In genomic region chr12:11657511-11657910, GRCh38 we compare ENCODE assay signal across 19 cellular contexts. TPM values are rescaled to one million over a fixed set of nuclear protein-coding genes. Genes with fewer than 3 reads are reported as not detected.
DNase-seq lines count a peak whose midpoint lies in the region; ATAC-seq, FAIRE-seq and TF ChIP-seq lines count a peak whose summit lies in the region.
"Had no signal": no experiment of that assay in that cellular context is flagged by ENCODE, and none has a peak within 500 bp of the region (broad histone marks: within the 10 kb centered on the region; RNA-seq: fewer than 3 reads in every experiment).

No MANE protein-coding gene starts in this region.

- H2BK15ac ChIP-seq in mesenchymal stem cell (ENCODE audit: low read depth, poor library complexity, severe bottlenecking): no peak overlapping the region

- H3K27me3 ChIP-seq in BLaER1 treated with 17β-estradiol and CSF1 and Interleukin-3, amounts not matched to agents 10 nM and 100 nM: no peaks in the 10 kb centered on the region
- H3K27me3 ChIP-seq in GM23338 (ENCODE audit: insufficient read depth) (no peaks in the 10 kb centered on the region), astrocyte (ENCODE audit: insufficient read depth, low read length) (no peaks in the 10 kb centered on the region), mesenchymal stem cell (ENCODE audit: control insufficient read depth in 1 of 2, insufficient read depth in 1 of 2, low read length in 2 of 2) (no peaks in the 10 kb centered on the region)
- H3K27me3 ChIP-seq: spleen, vagina had no signal

- DNase-seq in GM23338 (ENCODE audit: low spot score) (no peak), astrocyte (ENCODE audit: low read depth) (no peak), mesenchymal stem cell (no peak), NCI-H446 treated with DMSO at 0.1 percent for 48 hours (lab: John Stamatoyannopoulos, UW) (no peak), RPMI8226 (no peak)
- DNase-seq: activated T-cell treated with anti-CD3 and anti-CD28 coated beads, Interleukin-2, amount 50 U/mL, for 4 hours; amygdala; DMS53; H9; NCI-H1694; NCI-H82; spleen had no signal

- H3K4ac ChIP-seq in mesenchymal stem cell (ENCODE audit: low read depth in 1 of 2, low read length in 2 of 2): peak overlapping the region in 1 of 2 experiments; percentile 7

- no peak for FAIRE-seq in astrocyte (lab: Jason Lieb, UNC)
- FAIRE-seq: colon, islet of Langerhans had no signal

- H3K4me1 Mint-ChIP-seq in GM23338 (peaks cover 59% of the 10 kb centered on the region), astrocyte (ENCODE audit: low read depth, unreplicated experiment) (peaks cover 72% of the 10 kb centered on the region)

- H2BK12ac ChIP-seq in mesenchymal stem cell (ENCODE audit: low read length in 2 of 2): peak overlapping the region in 1 of 2 experiments; percentile 38

- 77% methylated on average over 6 of the region's 6 CpGs for WGBS in mesenchymal stem cell

- H3K27ac ChIP-seq in BLaER1 treated with 17β-estradiol and CSF1 and Interleukin-3, amounts not matched to agents 10 nM and 100 nM: peak overlapping the region in 4 of 11 experiments; percentile 4 to 27 (median 15); a peak in 4 of 22 replicates
- H3K27ac ChIP-seq in GM23338 (ENCODE audit: low read depth) (no peak overlapping the region), astrocyte (ENCODE audit: low read depth, low read length) (peak overlapping the region; percentile 53), mesenchymal stem cell (ENCODE audit: low read length, poor library complexity, severe bottlenecking) (peak overlapping the region; percentile 41)
- H3K27ac ChIP-seq: vagina had no signal

- H4K20me1 ChIP-seq in BLaER1 treated with 17β-estradiol and CSF1 and Interleukin-3, amounts not matched to agents 10 nM and 100 nM: peaks cover 27 to 99% (median 84%) of the 10 kb centered on the region in 11 experiments; a peak in 21 of 22 replicates
- H4K20me1 ChIP-seq in GM23338 (replicated peaks; ENCODE audit: insufficient read depth): 0 out of 2 replicates have a peak, but pooled peaks cover 3% of the 10 kb centered on the region
- peaks cover 65% of the 10 kb centered on the region for H4K20me1 ChIP-seq in astrocyte (ENCODE audit: insufficient read depth, low read length)

- TF ChIP-seq CTCF in GM23338 (conservative IDR thresholded peaks at IDR 0.05; ENCODE audit: low read depth in 2 of 2): no peak
- no peak for TF ChIP-seq CTCF in astrocyte (IDR thresholded peaks at IDR 0.05; ENCODE audit: insufficient read depth, low read depth, low read length)

- no peak overlapping the region for H2AFZ ChIP-seq in GM23338
- no peak overlapping the region for H2AFZ ChIP-seq in astrocyte (ENCODE audit: low read depth, low read length)
- H2AFZ ChIP-seq in mesenchymal stem cell (ENCODE audit: low read depth, low read length): no peak overlapping the region

- no peak overlapping the region for H3K9ac ChIP-seq in BLaER1 treated with 17β-estradiol and CSF1 and Interleukin-3, amounts not matched to agents 10 nM and 100 nM
- H3K9ac ChIP-seq in astrocyte (ENCODE audit: low read length) (no peak overlapping the region), mesenchymal stem cell (ENCODE audit: low read length) (no peak overlapping the region)

- peaks cover 5% of the 10 kb centered on the region for H3K79me1 ChIP-seq in mesenchymal stem cell (replicated peaks; ENCODE audit: low read length, poor library complexity, severe bottlenecking)

- H3K23ac ChIP-seq in mesenchymal stem cell (ENCODE audit: low read length in 2 of 2): no peak overlapping the region

- H3K4me3 Mint-ChIP-seq in GM23338 (no peak overlapping the region), astrocyte (ENCODE audit: unreplicated experiment) (no peak overlapping the region)
- H3K4me3 Mint-ChIP-seq: activated T-cell treated with anti-CD3 and anti-CD28 coated beads, Interleukin-2, amount 50 U/mL, for 4 hours; H9; stimulated activated naive CD8-positive, alpha-beta T cell treated with anti-CD3 and anti-CD28 coated beads, Interleukin-15, Interleukin-2, amounts not matched to agents 100 ng/mL and 50 ng/mL, for 24 hours had no signal

- no peaks in the 10 kb centered on the region; the same call in 1 of the 2 replicates for H3F3A ChIP-seq in GM23338 (replicated peaks; ENCODE audit: low read depth)

- H3K79me2 ChIP-seq in GM23338 (replicated peaks; ENCODE audit: insufficient read depth) (peaks cover 85% of the 10 kb centered on the region), astrocyte (ENCODE audit: insufficient read depth, low read length) (peaks cover 93% of the 10 kb centered on the region)

- no peak overlapping the region for H3K14ac ChIP-seq in mesenchymal stem cell (ENCODE audit: low read length in 2 of 2)

- H3K36me3 Mint-ChIP-seq in GM23338 (ENCODE audit: low read depth) (peaks cover 5% of the 10 kb centered on the region; the same call in 1 of the 3 replicates), astrocyte (ENCODE audit: low read depth, unreplicated experiment) (peaks cover 13% of the 10 kb centered on the region)

- H3K4me1 ChIP-seq in BLaER1 treated with 17β-estradiol and CSF1 and Interleukin-3, amounts not matched to agents 10 nM and 100 nM: peaks cover 70 to 98% (median 74%) of the 10 kb centered on the region in 10 experiments
- peaks cover 38% of the 10 kb centered on the region for H3K4me1 ChIP-seq in GM23338 (ENCODE audit: insufficient read depth)
- peaks cover 52% of the 10 kb centered on the region for H3K4me1 ChIP-seq in astrocyte (ENCODE audit: insufficient read depth, low read length)
- peaks cover 23% of the 10 kb centered on the region for H3K4me1 ChIP-seq in mesenchymal stem cell (ENCODE audit: control insufficient read depth, insufficient read depth, low read depth, low read length)

- H2AK5ac ChIP-seq in mesenchymal stem cell (ENCODE audit: low read length, severe bottlenecking): peak overlapping the region; percentile 94

- no peaks in the 10 kb centered on the region for H3K9me2 ChIP-seq in GM23338 (ENCODE audit: insufficient read depth)

- H3K9me3 ChIP-seq in BLaER1 treated with 17β-estradiol and CSF1 and Interleukin-3, amounts not matched to agents 10 nM and 100 nM (replicated peaks in 1 of 11): no peaks in the 10 kb centered on the region
- no peaks in the 10 kb centered on the region for H3K9me3 ChIP-seq in astrocyte (ENCODE audit: insufficient read depth, low read depth, low read length)
- H3K9me3 ChIP-seq in mesenchymal stem cell (ENCODE audit: control insufficient read depth, low read length): no peaks in the 10 kb centered on the region
- H3K9me3 ChIP-seq: spleen, vagina had no signal

- peak overlapping the region; percentile 53 to 97 (median 92) for H3K4me2 ChIP-seq in BLaER1 treated with 17β-estradiol and CSF1 and Interleukin-3, amounts not matched to agents 10 nM and 100 nM
- H3K4me2 ChIP-seq in GM23338 (peak overlapping the region; percentile 2; the same call in 1 of the 2 replicates), astrocyte (ENCODE audit: low read length) (peak overlapping the region; percentile 3), mesenchymal stem cell (ENCODE audit: low read length, poor library complexity, severe bottlenecking) (no peak overlapping the region)

- H3K18ac ChIP-seq in mesenchymal stem cell (ENCODE audit: low read depth in 1 of 2, low read length in 2 of 2): no peak overlapping the region

- ATAC-seq in GM23338 (no peak), HG02798 (IDR thresholded peaks at IDR 0.05; ENCODE audit: poor library complexity, unreplicated experiment) (no peak), HG03139 (IDR thresholded peaks at IDR 0.05; ENCODE audit: unreplicated experiment) (no peak)
- ATAC-seq: activated T-cell treated with anti-CD3 and anti-CD28 coated beads, Interleukin-2, amount 50 U/mL, for 4 hours had no signal

- H3K4me3 ChIP-seq in BLaER1 treated with 17β-estradiol and CSF1 and Interleukin-3, amounts not matched to agents 10 nM and 100 nM: no peak overlapping the region
- H3K4me3 ChIP-seq in GM23338 (no peak overlapping the region), astrocyte (ENCODE audit: insufficient read depth, low read depth, low read length) (no peak overlapping the region), mesenchymal stem cell (ENCODE audit: insufficient read depth in 1 of 2, low read depth in 1 of 2, low read length in 2 of 2) (no peak overlapping the region)
- H3K4me3 ChIP-seq: spleen, vagina had no signal

- no peak overlapping the region for H2BK120ac ChIP-seq in mesenchymal stem cell (ENCODE audit: low read depth, low read length)

- H3K9me3 Mint-ChIP-seq in GM23338 (no peaks in the 10 kb centered on the region), astrocyte (ENCODE audit: unreplicated experiment) (no peaks in the 10 kb centered on the region)
- H3K9me3 Mint-ChIP-seq: activated T-cell treated with anti-CD3 and anti-CD28 coated beads, Interleukin-2, amount 50 U/mL, for 4 hours; H9; stimulated activated naive CD8-positive, alpha-beta T cell treated with anti-CD3 and anti-CD28 coated beads, Interleukin-15, Interleukin-2, amounts not matched to agents 100 ng/mL and 50 ng/mL, for 24 hours had no signal

- H3K27me3 Mint-ChIP-seq in GM23338 (ENCODE audit: insufficient read depth, low read depth, poor library complexity): peaks cover 5% of the 10 kb centered on the region
- H3K27me3 Mint-ChIP-seq in astrocyte (ENCODE audit: low read depth, unreplicated experiment): no peaks in the 10 kb centered on the region
- H3K27me3 Mint-ChIP-seq: stimulated activated naive CD8-positive, alpha-beta T cell treated with anti-CD3 and anti-CD28 coated beads, Interleukin-15, Interleukin-2, amounts not matched to agents 100 ng/mL and 50 ng/mL, for 24 hours had no signal

- H3K36me3 ChIP-seq in BLaER1 treated with 17β-estradiol and CSF1 and Interleukin-3, amounts not matched to agents 10 nM and 100 nM: peaks cover 20 to 80% (median 51%) of the 10 kb centered on the region in 11 experiments
- H3K36me3 ChIP-seq in GM23338 (ENCODE audit: insufficient read depth) (no peaks in the 10 kb centered on the region), astrocyte (ENCODE audit: insufficient read depth, low read length) (peaks cover 8% of the 10 kb centered on the region), mesenchymal stem cell (ENCODE audit: control insufficient read depth in 1 of 2, insufficient read depth in 2 of 2, low read depth in 1 of 2, low read length in 2 of 2) (peaks cover 0 to 12% of the 10 kb centered on the region in 2 experiments)
- H3K36me3 ChIP-seq: vagina had no signal

- H3K27ac Mint-ChIP-seq in GM23338 (no peak overlapping the region), astrocyte (ENCODE audit: unreplicated experiment) (peak overlapping the region; percentile 38)
- H3K27ac Mint-ChIP-seq: stimulated activated naive CD8-positive, alpha-beta T cell treated with anti-CD3 and anti-CD28 coated beads, Interleukin-15, Interleukin-2, amounts not matched to agents 100 ng/mL and 50 ng/mL, for 24 hours had no signal

- no peak overlapping the region for H4K91ac ChIP-seq in mesenchymal stem cell (ENCODE audit: low read length)

- H4K8ac ChIP-seq in mesenchymal stem cell (ENCODE audit: low read length): no peak overlapping the region

- no peak overlapping the region for H2BK5ac ChIP-seq in mesenchymal stem cell (ENCODE audit: low read depth, low read length, poor library complexity, severe bottlenecking)

TF ChIP-seq in GM23338, 12 proteins besides CTCF, POLR2A, EP300 and RAD21 (continues in another document):
- TF ChIP-seq ZNF331 (CRISPR knock-in tag; IDR thresholded peaks at IDR 0.05; ENCODE audit: low read depth): no peak

RNA-seq across cellular contexts. Expression of gene ETV6, which starts 8.0 kb away (rescaled TPM):
- total RNA-seq in GM23338 (2014; rRNA removed; shearing (Covaris generic)): 11.9 and 15.1 TPM in 2 replicates
- 6.1 and 7.5 TPM in 2 replicates for polyA plus RNA-seq in GM23338 (2016; fragmentation: Nextera tagmentation; extraction: Ambion mirVana)
- 41.2 and 44.6 TPM in 2 replicates for total RNA-seq in astrocyte
- polyA plus RNA-seq in mesenchymal stem cell (2013, experiment 1 of 2): 10.9 TPM
- polyA plus RNA-seq in mesenchymal stem cell (2013, experiment 2 of 2): 10.4 TPM
